ENCODE assay signal across 1 cellular context in the genomic region with DNA sequence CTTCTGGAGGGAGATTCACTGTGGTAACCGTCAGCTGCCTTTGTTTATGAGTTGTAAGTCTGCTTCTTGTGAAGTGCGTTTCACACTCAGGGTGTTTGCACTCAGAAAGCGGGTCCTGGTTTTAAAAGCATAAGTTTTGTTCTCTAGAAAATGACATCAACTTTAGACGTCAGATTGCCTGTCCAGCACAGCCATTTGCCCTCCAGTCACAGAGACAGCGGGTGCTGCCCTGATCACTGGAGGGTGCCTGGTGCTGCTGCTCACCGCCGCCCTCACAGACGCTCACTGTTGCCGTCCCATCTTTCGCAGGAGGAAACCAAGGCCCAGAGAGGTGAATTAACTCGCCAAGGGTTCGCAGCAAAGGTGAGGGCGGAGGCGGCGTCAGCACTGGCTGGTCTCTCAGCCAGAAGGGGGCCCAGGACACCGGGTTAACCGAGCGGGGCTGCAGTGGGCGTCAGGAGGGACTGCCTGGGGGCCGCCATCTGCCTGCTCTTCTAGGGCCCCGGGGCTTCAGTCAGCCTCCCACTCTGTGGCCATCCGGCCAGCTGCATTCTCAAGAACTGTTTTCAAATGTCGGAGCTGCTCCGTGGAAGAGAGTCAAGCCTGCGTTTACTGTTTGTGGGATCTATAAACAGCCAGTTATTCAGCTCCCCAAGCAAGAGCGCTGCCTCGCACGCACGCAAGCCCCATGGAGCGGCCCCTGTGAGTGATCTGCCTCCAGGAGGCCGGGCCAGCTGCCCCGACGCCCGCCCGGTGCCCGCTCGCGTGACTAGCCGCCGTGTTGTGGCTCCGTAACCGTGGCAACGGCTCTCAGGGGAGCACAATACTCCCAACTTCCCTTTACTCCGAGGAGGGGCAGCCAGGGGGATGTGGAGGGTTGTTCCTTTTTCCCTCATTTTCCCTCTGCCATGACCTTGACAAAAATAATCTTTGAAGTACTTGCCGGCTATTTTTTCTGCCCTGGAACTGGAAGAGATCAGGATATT.
TF ChIP-seq lines count a peak whose summit lies in the region.

No MANE protein-coding gene starts in this region.

TF ChIP-seq in HCT116, 20 proteins besides CTCF, POLR2A, EP300 and RAD21 (continued from another document):
- TF ChIP-seq, protein P1, sequence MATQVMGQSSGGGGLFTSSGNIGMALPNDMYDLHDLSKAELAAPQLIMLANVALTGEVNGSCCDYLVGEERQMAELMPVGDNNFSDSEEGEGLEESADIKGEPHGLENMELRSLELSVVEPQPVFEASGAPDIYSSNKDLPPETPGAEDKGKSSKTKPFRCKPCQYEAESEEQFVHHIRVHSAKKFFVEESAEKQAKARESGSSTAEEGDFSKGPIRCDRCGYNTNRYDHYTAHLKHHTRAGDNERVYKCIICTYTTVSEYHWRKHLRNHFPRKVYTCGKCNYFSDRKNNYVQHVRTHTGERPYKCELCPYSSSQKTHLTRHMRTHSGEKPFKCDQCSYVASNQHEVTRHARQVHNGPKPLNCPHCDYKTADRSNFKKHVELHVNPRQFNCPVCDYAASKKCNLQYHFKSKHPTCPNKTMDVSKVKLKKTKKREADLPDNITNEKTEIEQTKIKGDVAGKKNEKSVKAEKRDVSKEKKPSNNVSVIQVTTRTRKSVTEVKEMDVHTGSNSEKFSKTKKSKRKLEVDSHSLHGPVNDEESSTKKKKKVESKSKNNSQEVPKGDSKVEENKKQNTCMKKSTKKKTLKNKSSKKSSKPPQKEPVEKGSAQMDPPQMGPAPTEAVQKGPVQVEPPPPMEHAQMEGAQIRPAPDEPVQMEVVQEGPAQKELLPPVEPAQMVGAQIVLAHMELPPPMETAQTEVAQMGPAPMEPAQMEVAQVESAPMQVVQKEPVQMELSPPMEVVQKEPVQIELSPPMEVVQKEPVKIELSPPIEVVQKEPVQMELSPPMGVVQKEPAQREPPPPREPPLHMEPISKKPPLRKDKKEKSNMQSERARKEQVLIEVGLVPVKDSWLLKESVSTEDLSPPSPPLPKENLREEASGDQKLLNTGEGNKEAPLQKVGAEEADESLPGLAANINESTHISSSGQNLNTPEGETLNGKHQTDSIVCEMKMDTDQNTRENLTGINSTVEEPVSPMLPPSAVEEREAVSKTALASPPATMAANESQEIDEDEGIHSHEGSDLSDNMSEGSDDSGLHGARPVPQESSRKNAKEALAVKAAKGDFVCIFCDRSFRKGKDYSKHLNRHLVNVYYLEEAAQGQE (IDR thresholded peaks at IDR 0.05; ENCODE audit: low read depth) = no peak
- TF ChIP-seq SRF (IDR thresholded peaks at IDR 0.05; ENCODE audit: low read depth) = no peak
- no peak for TF ChIP-seq EGR1 (IDR thresholded peaks at IDR 0.05; ENCODE audit: low read depth)
- TF ChIP-seq, protein P2, sequence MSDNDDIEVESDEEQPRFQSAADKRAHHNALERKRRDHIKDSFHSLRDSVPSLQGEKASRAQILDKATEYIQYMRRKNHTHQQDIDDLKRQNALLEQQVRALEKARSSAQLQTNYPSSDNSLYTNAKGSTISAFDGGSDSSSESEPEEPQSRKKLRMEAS (IDR thresholded peaks at IDR 0.05) = peak; percentile 75
- TF ChIP-seq SP1 (IDR thresholded peaks at IDR 0.05; ENCODE audit: low read depth) = peak; percentile 32; the same call in 1 of the 2 replicates
- no peak for TF ChIP-seq CBX3 (IDR thresholded peaks at IDR 0.05; ENCODE audit: low read depth)
- TF ChIP-seq ZNF274 (IDR thresholded peaks at IDR 0.05; ENCODE audit: low read depth, low read length) = no peak
- TF ChIP-seq TCF7L2 (IDR thresholded peaks at IDR 0.05; ENCODE audit: borderline replicate concordance, extremely low read depth, insufficient read depth, insufficient read length) = peak; percentile 99
- TF ChIP-seq CEBPB (IDR thresholded peaks at IDR 0.05; ENCODE audit: low read depth) = no peak
- TF ChIP-seq FOSL1 (IDR thresholded peaks at IDR 0.05; ENCODE audit: low read depth) = no peak
- TF ChIP-seq EZH2phosphoT487 (IDR thresholded peaks at IDR 0.05; ENCODE audit: borderline replicate concordance) = no peak
